ENCODE assay signal across 24 cellular contexts in the genomic region with DNA sequence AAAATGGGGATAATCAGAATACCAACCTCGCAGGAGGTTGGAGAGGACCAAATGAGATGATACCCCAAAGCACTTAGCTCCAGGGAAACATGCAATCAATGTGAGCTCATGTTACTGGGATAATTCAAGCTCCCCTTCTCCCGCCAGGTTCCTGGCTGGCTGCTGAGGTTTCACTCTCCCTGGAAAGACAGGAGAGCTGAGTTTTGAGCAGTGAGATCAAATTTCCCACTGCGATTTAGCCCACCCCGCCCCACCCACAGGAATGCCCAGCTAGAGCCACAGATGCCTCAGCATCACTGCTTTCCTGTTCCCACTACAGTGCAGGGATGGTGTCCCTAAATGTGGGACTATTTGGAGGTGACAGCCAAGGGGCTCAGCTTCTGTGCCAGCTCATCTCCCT.
DNase-seq lines count a peak whose midpoint lies in the region; ATAC-seq and TF ChIP-seq lines count a peak whose summit lies in the region.
"Had no signal": no experiment of that assay in that cellular context is flagged by ENCODE, and none has a peak within 500 bp of the region (broad histone marks: within the 10 kb centered on the region; RNA-seq: fewer than 3 reads in every experiment).

No MANE protein-coding gene starts in this region.

- in situ Hi-C loops in HAP-1 (cut with MboI; ENCODE audit: low sequenced_read_pairs), result no loop called here

- H3K4me3 ChIP-seq in HAP-1, result no peak overlapping the region
- H3K4me3 ChIP-seq: SK-N-MC, tibial nerve had no signal

- H3K27me3 ChIP-seq in HAP-1 (ENCODE audit: low read depth), result no peaks in the 10 kb centered on the region
- H3K27me3 ChIP-seq: neutrophil, tibial nerve had no signal

- POLR2A ChIA-PET in HEK293T (lab: Yijun Ruan, JAX), result no interaction called here

- H3K4me1 ChIP-seq in HAP-1, result no peaks in the 10 kb centered on the region
- H3K4me1 ChIP-seq: tibial nerve had no signal

- no peaks in the 10 kb centered on the region for H3K9me3 ChIP-seq in HAP-1
- H3K9me3 ChIP-seq: neutrophil, tibial nerve had no signal

- CTCF ChIA-PET in HEK293T (lab: Yijun Ruan, JAX), result interaction anchor here (0.6 to 0.9 kb wide), 2 partner anchors 77 to 341 kb away, joined by 3 read pairs; no protein-coding TSS in a partner anchor

- H3K36me3 ChIP-seq in HAP-1 (replicated peaks), result no peaks in the 10 kb centered on the region
- H3K36me3 ChIP-seq: neutrophil, tibial nerve had no signal

- ATAC-seq in HG02588 (IDR thresholded peaks at IDR 0.05; ENCODE audit: unreplicated experiment) (no peak), HG03097 (IDR thresholded peaks at IDR 0.05; ENCODE audit: low FRiP score, unreplicated experiment) (no peak)
- ATAC-seq: left cardiac atrium had no signal

- peak; percentile 69 for DNase-seq in DMS 273 (lab: John Stamatoyannopoulos, UW; ENCODE audit: unreplicated experiment)
- DNase-seq in HEK293T (ENCODE audit: extremely low spot score), result peak; percentile 51
- peak; percentile 40 for DNase-seq in SW480 (ENCODE audit: low spot score)
- DNase-seq in iPS-NIHi11 (ENCODE audit: low spot score), result peak; percentile 77
- no peak for DNase-seq in MV-4-11 (lab: John Stamatoyannopoulos, UW)
- DNase-seq in HAP-1 (ENCODE audit: low spot score in 2 of 2), result no peak
- DNase-seq: ACHN; activated B cell treated with CpG ODN at 0.5 μM for 24 hours; activated CD4-positive, alpha-beta T cell treated with anti-CD3 and anti-CD28 coated beads, Interleukin-2, amount 50 U/mL, for 48 hours; activated gamma-delta T cell; central memory CD4-positive, alpha-beta T cell; erythroblast; GDM1; hypothalamus; Kasumi-1; left cardiac atrium; NCI-H1092 treated with DMSO at 0.1 percent for 48 hours; small intestine; stimulated activated CD4-positive, alpha-beta T cell treated with anti-CD3 and anti-CD28 coated beads, Interleukin-2, amount 100 ng/mL, for 48 hours had no signal

TF ChIP-seq in HEK293T, 16 proteins besides CTCF, POLR2A, EP300 and RAD21:
- TF ChIP-seq PKNOX1 (IDR thresholded peaks at IDR 0.05) (no peak), SP1 (IDR thresholded peaks at IDR 0.05) (no peak), FOXA1 (IDR thresholded peaks at IDR 0.05) (no peak), ZNF384 (IDR thresholded peaks at IDR 0.05) (no peak), CTBP1 (IDR thresholded peaks at IDR 0.05; ENCODE audit: borderline replicate concordance) (no peak), LEF1 (IDR thresholded peaks at IDR 0.05; ENCODE audit: borderline replicate concordance) (no peak), FOXM1 (IDR thresholded peaks at IDR 0.05; ENCODE audit: borderline replicate concordance) (no peak), FOXK2 (IDR thresholded peaks at IDR 0.05) (no peak), ELF4 (IDR thresholded peaks at IDR 0.05) (no peak), ARNT (IDR thresholded peaks at IDR 0.05) (no peak), SUZ12 (IDR thresholded peaks at IDR 0.05) (no peak), TARDBP (IDR thresholded peaks at IDR 0.05) (no peak), HDGF (IDR thresholded peaks at IDR 0.05; ENCODE audit: borderline replicate concordance) (no peak), BHLHE40 (IDR thresholded peaks at IDR 0.05; ENCODE audit: borderline replicate concordance) (no peak), L3MBTL2 (conservative IDR thresholded peaks at IDR 0.05) (no peak), NFRKB (IDR thresholded peaks at IDR 0.05) (no peak)
TF ChIP-seq in HEK293T: peak in this region for 0.

Comparison
In these comparisons a context has a peak if more than half of its experiments do, and no peak if none do; other contexts are left out.
1. DNase-seq: peak in DMS 273 (single experiment), HEK293T (single experiment), SW480 (single experiment) and iPS-NIHi11 (single experiment); none in MV-4-11 (single experiment) and HAP-1 (0 of 2).